ENCODE assay signal across 8 cellular contexts in the genomic region with DNA sequence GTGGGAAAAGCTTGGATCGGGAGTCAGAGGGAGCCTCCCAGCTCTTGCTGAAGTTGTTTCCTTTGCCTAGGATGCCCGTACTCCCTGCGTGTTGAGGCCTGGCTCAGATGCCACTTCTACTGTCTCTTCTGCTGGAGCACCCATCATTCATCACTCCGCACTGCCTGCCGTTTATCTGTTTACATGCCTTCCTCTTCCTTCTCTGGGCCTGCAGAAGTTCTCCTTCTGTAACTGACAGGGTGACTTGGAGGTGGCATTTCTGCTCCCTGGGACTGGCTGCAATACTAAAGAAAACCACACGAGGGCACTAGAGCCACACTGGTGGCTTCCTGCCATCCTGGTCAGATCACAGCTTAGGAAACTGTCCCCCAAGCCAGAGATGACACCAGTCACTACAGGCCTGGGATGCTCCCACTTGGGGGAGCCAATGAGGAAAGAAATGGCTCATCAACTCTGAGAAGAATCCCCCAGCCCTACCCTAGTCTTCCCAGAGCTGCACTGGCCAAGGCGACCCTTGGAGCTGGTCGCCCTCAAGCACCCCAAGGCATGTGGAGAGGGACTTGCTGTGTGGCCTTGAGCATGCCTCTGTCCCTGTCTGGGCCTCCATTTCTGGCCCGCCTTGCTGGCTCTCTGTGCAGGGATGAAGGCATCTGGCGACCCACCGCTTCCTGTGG. TPM values are rescaled to one million over a fixed set of nuclear protein-coding genes. Genes with fewer than 3 reads are reported as not detected.
DNase-seq lines count a peak whose midpoint lies in the region; TF ChIP-seq lines count a peak whose summit lies in the region.

No MANE protein-coding gene starts in this region.

- no peaks in the 10 kb centered on the region for H3K4me1 ChIP-seq in CD8-positive, alpha-beta memory T cell (ENCODE audit: insufficient read depth, low read length)
- H3K4me1 ChIP-seq in PC-9 (replicated peaks; ENCODE audit: insufficient read depth), result peaks cover 13% of the 10 kb centered on the region

- no peaks in the 10 kb centered on the region for H3K27me3 ChIP-seq in CD8-positive, alpha-beta memory T cell (ENCODE audit: insufficient read depth, low read length, poor library complexity, severe bottlenecking)
- no peaks in the 10 kb centered on the region for H3K27me3 ChIP-seq in PC-9 (ENCODE audit: insufficient read depth, low read depth)

- no peak overlapping the region for H3K4me3 ChIP-seq in CD8-positive, alpha-beta memory T cell (ENCODE audit: low read length)
- no peak overlapping the region for H3K4me3 ChIP-seq in Jurkat, Clone E6-1 (ENCODE audit: low read length)
- H3K4me3 ChIP-seq in PC-9, result no peak overlapping the region
- H3K4me3 ChIP-seq in fibroblast of pulmonary artery (replicated peaks; ENCODE audit: low read depth, low read length), result no peak overlapping the region

- CTCF ChIA-PET in CD8-positive, alpha-beta memory T cell (lab: Charles Lee), result interaction anchor here (0.7 to 3.0 kb wide), 20 partner anchors 9 to 521 kb away, joined by 3 to 28 read pairs (median 4); no protein-coding TSS in a partner anchor
- CTCF ChIA-PET in PC-9 (lab: Charles Lee), result interaction anchor here (0.6 to 1.2 kb wide), 7 partner anchors 10 to 479 kb away, joined by 3 to 17 read pairs (median 3); a partner anchor contains a TSS

- H3K9me3 ChIP-seq in CD8-positive, alpha-beta memory T cell (ENCODE audit: low read length), result no peaks in the 10 kb centered on the region
- no peaks in the 10 kb centered on the region for H3K9me3 ChIP-seq in PC-9 (ENCODE audit: insufficient read depth, low read depth)

- H3K36me3 Mint-ChIP-seq in CD8-positive, alpha-beta memory T cell, result no peaks in the 10 kb centered on the region
- H3K36me3 Mint-ChIP-seq in neural crest cell (ENCODE audit: low read depth), result no peaks in the 10 kb centered on the region

- no peak overlapping the region for H3K27ac Mint-ChIP-seq in CD8-positive, alpha-beta memory T cell
- no peak overlapping the region for H3K27ac Mint-ChIP-seq in neural crest cell (ENCODE audit: unreplicated experiment)

- no peaks in the 10 kb centered on the region for H3K36me3 ChIP-seq in CD8-positive, alpha-beta memory T cell (ENCODE audit: insufficient read depth, low read length)
- H3K36me3 ChIP-seq in PC-9 (ENCODE audit: low read depth), result no peaks in the 10 kb centered on the region

- intact Hi-C loops in PC-9 (cut with micrococcal nuclease; ENCODE audit: unreplicated experiment), result loop anchor here (1.0 to 5.0 kb wide), 9 partner anchors 39 to 450 kb away; no protein-coding TSS in a partner anchor

- no TSS peak for BruUV-seq in PC-9 (replicated peaks; lab: Mats Ljungman, UMichigan)

- no peak overlapping the region for H3K27ac ChIP-seq in CD8-positive, alpha-beta memory T cell (ENCODE audit: low read depth, low read length)
- no peak overlapping the region for H3K27ac ChIP-seq in PC-9

- H3K4me2 ChIP-seq in PC-9, result no peak overlapping the region

- DNase-seq in CD8-positive, alpha-beta memory T cell, result peak; percentile 57 to 83 (median 65)
- peak; percentile 83 for DNase-seq in GM20000 (ENCODE audit: low spot score)
- peak; percentile 63 for DNase-seq in Jurkat, Clone E6-1 (ENCODE audit: low read depth, low spot score)
- peak; percentile 50 to 77 for DNase-seq in PC-9
- DNase-seq in activated T-cell treated with anti-CD3 and anti-CD28 coated beads, Interleukin-2, amount 50 U/mL, for 1 hour, result peak; percentile 82
- DNase-seq in fibroblast of pulmonary artery (ENCODE audit: low read depth), result peak; percentile 79
- DNase-seq in neural crest cell (ENCODE audit: low read depth, low spot score), result peak; percentile 98
- DNase-seq in superior temporal gyrus (ENCODE audit: extremely low spot score), result peak; percentile 99

- H3F3A ChIP-seq in PC-9 (ENCODE audit: insufficient read depth, low read depth), result peaks cover 24% of the 10 kb centered on the region; the same call in 1 of the 2 replicates

- peaks cover 0 to 3% (median 0%) of the 10 kb centered on the region in 3 donors for H3K4me1 Mint-ChIP-seq in CD8-positive, alpha-beta memory T cell
- peaks cover 20% of the 10 kb centered on the region for H3K4me1 Mint-ChIP-seq in neural crest cell

- H4K20me1 ChIP-seq in PC-9 (ENCODE audit: insufficient read depth), result no peaks in the 10 kb centered on the region

- no peaks in the 10 kb centered on the region for H3K9me3 Mint-ChIP-seq in CD8-positive, alpha-beta memory T cell
- H3K9me3 Mint-ChIP-seq in neural crest cell, result no peaks in the 10 kb centered on the region

- TF ChIP-seq CTCF in GM20000 (IDR thresholded peaks at IDR 0.05; ENCODE audit: extremely low read depth, missing control alignments) (peak; percentile 92), PC-9 (conservative IDR thresholded peaks at IDR 0.05) (peak; percentile 90), fibroblast of pulmonary artery (IDR thresholded peaks at IDR 0.05; ENCODE audit: low read length, missing control alignments) (peak; percentile 99), neural crest cell (conservative IDR thresholded peaks at IDR 0.05) (peak; percentile 98)

- H3K27me3 Mint-ChIP-seq in CD8-positive, alpha-beta memory T cell, result peaks cover 2 to 4% of the 10 kb centered on the region in 2 donors
- no peaks in the 10 kb centered on the region for H3K27me3 Mint-ChIP-seq in neural crest cell (ENCODE audit: low read depth)

- H3K9me2 ChIP-seq in PC-9 (ENCODE audit: insufficient read depth), result no peaks in the 10 kb centered on the region

- no peak overlapping the region for H3K4me3 Mint-ChIP-seq in CD8-positive, alpha-beta memory T cell
- peak overlapping the region; percentile 2 for H3K4me3 Mint-ChIP-seq in neural crest cell

- no peaks in the 10 kb centered on the region for H3K79me2 ChIP-seq in PC-9 (ENCODE audit: low read depth)

- POLR2A ChIA-PET in CD8-positive, alpha-beta memory T cell (lab: Charles Lee), result interaction anchor here (1.0 kb wide), 1 partner anchor 10 kb away, joined by 3 read pairs; no protein-coding TSS in a partner anchor
- POLR2A ChIA-PET in PC-9 (lab: Charles Lee; ENCODE audit: unreplicated experiment), result no interaction called here

- no peak overlapping the region for H2AFZ ChIP-seq in PC-9

RNA-seq across cellular contexts. Expression of a gene that starts 9.7 kb away (rescaled TPM):
- total RNA-seq in CD8-positive, alpha-beta memory T cell, result 10 to 100 TPM; 38.5 to 39.8 TPM
- 12.9 TPM for polyA plus RNA-seq in CD8-positive, alpha-beta memory T cell
- 9.0 TPM for polyA plus RNA-seq in Jurkat, Clone E6-1 (2012; ENCODE audit: insufficient read depth, insufficient read length)
- 12.7 and 14.9 TPM in 2 replicates for total RNA-seq in PC-9 (2021)
- 32.5 and 33.0 TPM in 2 replicates for total RNA-seq in neural crest cell
